Comparison of ENCODE assay signal across 17 cellular contexts in genomic region chr14:71541271-71541670, GRCh38.
DNase-seq lines count a peak whose midpoint lies in the region; FAIRE-seq and TF ChIP-seq lines count a peak whose summit lies in the region.
"Had no signal": no experiment of that assay in that cellular context is flagged by ENCODE, and none has a peak within 500 bp of the region (broad histone marks: within the 10 kb centered on the region; RNA-seq: fewer than 3 reads in every experiment).

No MANE protein-coding gene starts in this region.

- TF ChIP-seq CTCF in DOHH2 (IDR thresholded peaks at IDR 0.05; ENCODE audit: low read depth, low read length, poor library complexity, severe bottlenecking) = no peak
- TF ChIP-seq CTCF in SU-DHL-6 (IDR thresholded peaks at IDR 0.05; ENCODE audit: insufficient read depth, low read length, poor library complexity, severe bottlenecking) = no peak
- TF ChIP-seq CTCF in endothelial cell of umbilical vein (IDR thresholded peaks at IDR 0.05; ENCODE audit: extremely low read depth in 1 of 2, insufficient read depth in 1 of 2, low read depth in 1 of 2, low read length in 2 of 2) = no peak
- TF ChIP-seq CTCF in spleen (IDR thresholded peaks at IDR 0.05 in 8 of 11, conservative IDR thresholded peaks at IDR 0.05 in 3 of 11) = no peak

- no peaks in the 10 kb centered on the region for H3K79me2 ChIP-seq in DOHH2 (ENCODE audit: control insufficient read depth, low read length)
- no peaks in the 10 kb centered on the region for H3K79me2 ChIP-seq in SU-DHL-6 (ENCODE audit: insufficient read depth, low read length)
- no peaks in the 10 kb centered on the region for H3K79me2 ChIP-seq in endothelial cell of umbilical vein (ENCODE audit: control insufficient read depth, insufficient read depth, low read length)

- no peaks in the 10 kb centered on the region for H3K27me3 ChIP-seq in DOHH2 (ENCODE audit: control insufficient read depth, low read length)
- no peaks in the 10 kb centered on the region for H3K27me3 ChIP-seq in SU-DHL-6 (ENCODE audit: low read length)
- H3K27me3 ChIP-seq in endothelial cell of umbilical vein (ENCODE audit: control insufficient read depth in 2 of 2, insufficient read depth in 2 of 2, low read length in 2 of 2) = no peaks in the 10 kb centered on the region
- H3K27me3 ChIP-seq in spleen (replicated peaks in 1 of 7) = no peaks in the 10 kb centered on the region
- H3K27me3 ChIP-seq: MG63 had no signal

- H3K4me3 ChIP-seq in DOHH2 (ENCODE audit: low read length) (peak overlapping the region; percentile 62), SU-DHL-6 (ENCODE audit: insufficient read depth, low read length, poor library complexity, severe bottlenecking) (no peak overlapping the region), endothelial cell of umbilical vein (replicated peaks in 1 of 3; ENCODE audit: insufficient read depth in 1 of 3, low read depth in 1 of 3, low read length in 3 of 3) (no peak overlapping the region), spleen (no peak overlapping the region)
- H3K4me3 ChIP-seq: MG63 had no signal

- H3K9me3 Mint-ChIP-seq in immature natural killer cell = no peaks in the 10 kb centered on the region
- H3K9me3 Mint-ChIP-seq: H9 had no signal

- H3K9me1 ChIP-seq in endothelial cell of umbilical vein (replicated peaks; ENCODE audit: control insufficient read depth, extremely low read depth, insufficient read depth, low read length) = no peaks in the 10 kb centered on the region

- peaks cover 0 to 2% (median 0%) of the 10 kb centered on the region in 3 donors for H3K36me3 Mint-ChIP-seq in immature natural killer cell

- H3K36me3 ChIP-seq in DOHH2 (ENCODE audit: control insufficient read depth, low read length) = no peaks in the 10 kb centered on the region
- no peaks in the 10 kb centered on the region for H3K36me3 ChIP-seq in SU-DHL-6 (ENCODE audit: low read length)
- H3K36me3 ChIP-seq in endothelial cell of umbilical vein (ENCODE audit: control insufficient read depth in 2 of 2, extremely low read depth in 1 of 2, insufficient read depth in 2 of 2, low read length in 2 of 2) = no peaks in the 10 kb centered on the region
- no peaks in the 10 kb centered on the region for H3K36me3 ChIP-seq in spleen
- H3K36me3 ChIP-seq: MG63 had no signal

- H3K4me1 ChIP-seq in DOHH2 (ENCODE audit: control insufficient read depth, low read length) (peaks cover 39% of the 10 kb centered on the region), endothelial cell of umbilical vein (ENCODE audit: control insufficient read depth, extremely low read depth, insufficient read depth, low read length) (peaks cover 17% of the 10 kb centered on the region), spleen (peaks cover 14 to 66% (median 43%) of the 10 kb centered on the region in 6 donors)

- H3K9me3 ChIP-seq in DOHH2 (ENCODE audit: control insufficient read depth, insufficient read depth, low read length) (no peaks in the 10 kb centered on the region), SU-DHL-6 (ENCODE audit: insufficient read depth, low read length) (no peaks in the 10 kb centered on the region), endothelial cell of umbilical vein (replicated peaks; ENCODE audit: control insufficient read depth, insufficient read depth, low read length) (no peaks in the 10 kb centered on the region), spleen (no peaks in the 10 kb centered on the region)
- H3K9me3 ChIP-seq: MG63 had no signal

- H3K9ac ChIP-seq in SU-DHL-6 (ENCODE audit: low read length) (no peak overlapping the region), endothelial cell of umbilical vein (replicated peaks; ENCODE audit: extremely low read depth, insufficient read depth, low read length) (no peak overlapping the region)

- H3K9me2 ChIP-seq in DOHH2 (replicated peaks; ENCODE audit: control insufficient read depth, low read length) (no peaks in the 10 kb centered on the region), SU-DHL-6 (replicated peaks; ENCODE audit: insufficient read depth, low read length) (no peaks in the 10 kb centered on the region)

- no peaks in the 10 kb centered on the region for H3K27me3 Mint-ChIP-seq in immature natural killer cell (ENCODE audit: low read depth in 3 of 3)

- intact Hi-C loops in endothelial cell of umbilical vein (cut with micrococcal nuclease) (loop anchor here (5.0 kb wide), 1 partner anchor 116 kb away; no protein-coding TSS in a partner anchor), spleen (cut with DNase I; ENCODE audit: low total_unique reads) (no loop called here)

- H3F3A ChIP-seq in DOHH2 (ENCODE audit: control insufficient read depth, insufficient read depth) = peaks cover 39% of the 10 kb centered on the region
- peaks cover 32% of the 10 kb centered on the region for H3F3A ChIP-seq in SU-DHL-6 (ENCODE audit: insufficient read depth)

- POLR2A ChIA-PET in endothelial cell of umbilical vein (lab: Charles Lee) = no interaction called here

- 72 to 82% (median 76%) methylated on average over 3 of the region's 3 CpGs for WGBS in spleen, 5 donors

- CTCF ChIA-PET in endothelial cell of umbilical vein (lab: Charles Lee) = interaction anchor here (0.6 to 1.7 kb wide), 3 partner anchors 10 to 314 kb away, joined by 3 to 4 read pairs (median 3); no protein-coding TSS in a partner anchor

- H3K27ac ChIP-seq in DOHH2 (ENCODE audit: low read depth, low read length) (peak overlapping the region; percentile 36), SU-DHL-6 (ENCODE audit: low read depth, low read length) (peak overlapping the region; percentile 69; the same call in 1 of the 2 replicates), endothelial cell of umbilical vein (ENCODE audit: insufficient read depth, low read depth, low read length) (no peak overlapping the region), spleen (peak overlapping the region in 6 of 8 donors; percentile 64 to 79 (median 72))
- H3K27ac ChIP-seq: C4-2B had no signal

- dilution Hi-C loops in endothelial cell of umbilical vein (cut with MboI; ENCODE audit: extremely low pct_ligation_motif_present, low sequenced_read_pairs) = no loop called here

- H2AFZ ChIP-seq in SU-DHL-6 (ENCODE audit: low read depth, low read length, severe bottlenecking) = no peak overlapping the region
- no peak overlapping the region for H2AFZ ChIP-seq in endothelial cell of umbilical vein (ENCODE audit: low read depth, low read length)

- no peak overlapping the region for H3K4me3 Mint-ChIP-seq in immature natural killer cell
- H3K4me3 Mint-ChIP-seq: H9 had no signal

- H4K20me1 ChIP-seq in DOHH2 (ENCODE audit: control insufficient read depth, insufficient read depth, low read depth, low read length) = no peaks in the 10 kb centered on the region
- H4K20me1 ChIP-seq in SU-DHL-6 (ENCODE audit: low read depth, low read length) = no peaks in the 10 kb centered on the region
- no peaks in the 10 kb centered on the region for H4K20me1 ChIP-seq in endothelial cell of umbilical vein (replicated peaks; ENCODE audit: control insufficient read depth, extremely low read depth, insufficient read depth, low read length)

- TF ChIP-seq POLR2A in endothelial cell of umbilical vein (IDR thresholded peaks at IDR 0.05; ENCODE audit: low read depth, low read length) = no peak
- no peak for TF ChIP-seq POLR2A in spleen (IDR thresholded peaks at IDR 0.05)

- H3K4me2 ChIP-seq in DOHH2 (ENCODE audit: low read length) = peak overlapping the region; percentile 66
- peak overlapping the region; percentile 60 for H3K4me2 ChIP-seq in SU-DHL-6 (ENCODE audit: low read depth, low read length, poor library complexity, severe bottlenecking)
- H3K4me2 ChIP-seq in endothelial cell of umbilical vein (ENCODE audit: insufficient read depth, low read length) = no peak overlapping the region

- BruUV-seq in endothelial cell of umbilical vein (replicated peaks; lab: Mats Ljungman, UMichigan) = no TSS peak

- FAIRE-seq in endothelial cell of umbilical vein (lab: Jason Lieb, UNC) = no peak

- H3K4me1 Mint-ChIP-seq in immature natural killer cell = peaks cover 4 to 14% of the 10 kb centered on the region in 2 donors

- DNase-seq in endothelial cell of umbilical vein (ENCODE audit: low read depth, low spot score) (peak; percentile 56), spleen (no peak), immature natural killer cell (no peak), COLO829 (ENCODE audit: low spot score) (no peak), NCI-H128 (lab: John Stamatoyannopoulos, UW; ENCODE audit: unreplicated experiment) (no peak)
- DNase-seq: H9, NCI-H1092, NCI-H2081 treated with DMSO at 0.1 percent for 48 hours, NCI-H226, NCI-H526 treated with DMSO at 0.1 percent for 48 hours, OCI-M1, RPMI8226, SIG-M5 had no signal

- peak overlapping the region in 1 of 6 donors; percentile 37 for H3K27ac Mint-ChIP-seq in immature natural killer cell
- H3K27ac Mint-ChIP-seq: H9 had no signal

TF ChIP-seq in endothelial cell of umbilical vein, 7 proteins besides CTCF, POLR2A, EP300 and RAD21:
- TF ChIP-seq JUN (IDR thresholded peaks at IDR 0.05; ENCODE audit: borderline replicate concordance, insufficient read depth, insufficient read length, low read depth) (no peak), FOS (IDR thresholded peaks at IDR 0.05; ENCODE audit: borderline replicate concordance, insufficient read depth, low read length) (no peak)
